In genomic region chr7:37084303-37084702, GRCh38 we compare ENCODE assay signal across 19 cellular contexts.
DNase-seq lines count a peak whose midpoint lies in the region; ATAC-seq and TF ChIP-seq lines count a peak whose summit lies in the region.
"Had no signal": no experiment of that assay in that cellular context is flagged by ENCODE, and none has a peak within 500 bp of the region (broad histone marks: within the 10 kb centered on the region; RNA-seq: fewer than 3 reads in every experiment).

No MANE protein-coding gene starts in this region.

- H3K27me3 ChIP-seq in DND-41 (ENCODE audit: insufficient read depth, low read length, poor library complexity): no peaks in the 10 kb centered on the region
- H3K27me3 ChIP-seq in stomach: no peaks in the 10 kb centered on the region
- H3K27me3 ChIP-seq: cardiac muscle cell, hepatocyte had no signal

- DNase-seq in DND-41 (no peak), fibroblast of peridontal ligament (ENCODE audit: extremely low read depth) (peak; percentile 24), stomach (no peak), pons (ENCODE audit: low spot score) (no peak), glutamatergic neuron (no peak), GM13977 (ENCODE audit: low spot score) (no peak)
- peak; percentile 15 for DNase-seq in Jurkat, Clone E6-1 (ENCODE audit: low read depth, low spot score)
- DNase-seq: activated CD4-positive, CD25-positive, alpha-beta regulatory T cell treated with anti-CD3 and anti-CD28 coated beads, Interleukin-2, amount 50 U/mL, for 72 hours; activated naive CD4-positive, alpha-beta T cell treated with Interleukin-2 at 50 U/mL for 16 hours; activated T-cell treated with anti-CD3 and anti-CD28 coated beads, Interleukin-2, amount 50 U/mL, for 48 hours; CD8-positive, alpha-beta memory T cell; DMS53; KBM-7; NCI-H2171 treated with DMSO at 0.1 percent for 48 hours; NCI-H82; SHP77 treated with DMSO at 0.1 percent for 48 hours; stimulated activated CD4-positive, alpha-beta T cell treated with anti-CD3 and anti-CD28 coated beads, Interleukin-15, amount 100 ng/mL, for 24 hours had no signal

- WGBS in stomach, 5 donors: 75 to 84% (median 80%) methylated on average over 2 of the region's 2 CpGs

- in situ Hi-C loops in GM13977 (cut with MboI; ENCODE audit: low pct_unique_long_range_greater_than_20kb, low sequenced_read_pairs, unreplicated experiment): no loop called here

- H3K4me3 Mint-ChIP-seq in glutamatergic neuron (ENCODE audit: unreplicated experiment): no peak overlapping the region
- H3K4me3 Mint-ChIP-seq: CD8-positive, alpha-beta memory T cell had no signal

- TF ChIP-seq POLR2A in stomach (IDR thresholded peaks at IDR 0.05): no peak

- no peak overlapping the region for H3K27ac Mint-ChIP-seq in glutamatergic neuron (ENCODE audit: unreplicated experiment)

- no peak overlapping the region for H3K9ac ChIP-seq in DND-41 (ENCODE audit: low read depth, low read length)

- H3K4me2 ChIP-seq in DND-41 (ENCODE audit: insufficient read depth, low read length): no peak overlapping the region
- H3K4me2 ChIP-seq: hepatocyte had no signal

- no peaks in the 10 kb centered on the region for H3K27me3 Mint-ChIP-seq in glutamatergic neuron (ENCODE audit: unreplicated experiment)
- H3K27me3 Mint-ChIP-seq: CD8-positive, alpha-beta memory T cell had no signal

- H3K4me3 ChIP-seq in DND-41 (ENCODE audit: low read depth in 1 of 2, low read length in 2 of 2) (no peak overlapping the region), stomach (no peak overlapping the region)
- H3K4me3 ChIP-seq in Jurkat, Clone E6-1 (ENCODE audit: low read length): no peak overlapping the region
- H3K4me3 ChIP-seq: cardiac muscle cell, hepatocyte had no signal

- H3K36me3 Mint-ChIP-seq in glutamatergic neuron (ENCODE audit: unreplicated experiment): no peaks in the 10 kb centered on the region

- H4K20me1 ChIP-seq in DND-41 (ENCODE audit: insufficient read depth, low read length): no peaks in the 10 kb centered on the region

- H3K9me3 Mint-ChIP-seq in glutamatergic neuron (ENCODE audit: unreplicated experiment): no peaks in the 10 kb centered on the region
- H3K9me3 Mint-ChIP-seq: CD8-positive, alpha-beta memory T cell had no signal

- ATAC-seq in DND-41 (ENCODE audit: insufficient read depth, low read depth): peak; percentile 58; the same call in 2 of the 3 replicates

- intact Hi-C loops in stomach (cut with DNase I; ENCODE audit: low total_unique reads): no loop called here

- H3K79me2 ChIP-seq in DND-41 (ENCODE audit: insufficient read depth, low read length): no peaks in the 10 kb centered on the region
- H3K79me2 ChIP-seq: hepatocyte had no signal

- peaks cover 10% of the 10 kb centered on the region for H3K4me1 Mint-ChIP-seq in glutamatergic neuron (ENCODE audit: low read depth, unreplicated experiment)

- TF ChIP-seq CTCF in DND-41 (IDR thresholded peaks at IDR 0.05; ENCODE audit: borderline replicate concordance, extremely low read depth, low read length, poor library complexity, severe bottlenecking): no peak
- no peak for TF ChIP-seq CTCF in stomach (IDR thresholded peaks at IDR 0.05)
- TF ChIP-seq CTCF in glutamatergic neuron (IDR thresholded peaks at IDR 0.05; ENCODE audit: partially characterized antibody, unreplicated experiment): no peak
- no peak for TF ChIP-seq CTCF in GM13977 (IDR thresholded peaks at IDR 0.05; ENCODE audit: extremely low read depth, insufficient read depth, missing control alignments)

- 0 out of 2 replicates have a peak, but pooled peaks cover 4% of the 10 kb centered on the region for H3K36me3 ChIP-seq in DND-41 (ENCODE audit: insufficient read depth, low read length)
- no peaks in the 10 kb centered on the region for H3K36me3 ChIP-seq in stomach
- H3K36me3 ChIP-seq: cardiac muscle cell had no signal

- no peak for TF ChIP-seq EP300 in stomach (IDR thresholded peaks at IDR 0.05)

- no peaks in the 10 kb centered on the region for H3K4me1 ChIP-seq in DND-41 (ENCODE audit: insufficient read depth, low read length)
- H3K4me1 ChIP-seq in stomach: peaks cover 0 to 14% (median 3%) of the 10 kb centered on the region in 4 donors

- H3K27ac ChIP-seq in DND-41 (ENCODE audit: low read length) (no peak overlapping the region), stomach (peak overlapping the region in 4 of 5 donors; percentile 38 to 77 (median 61))
- H3K27ac ChIP-seq: cardiac muscle cell, hepatocyte had no signal

- H3K9me3 ChIP-seq in DND-41 (ENCODE audit: insufficient read depth, low read length, severe bottlenecking) (no peaks in the 10 kb centered on the region), stomach (no peaks in the 10 kb centered on the region)

- H2AFZ ChIP-seq in DND-41 (ENCODE audit: low read depth, low read length): no peak overlapping the region
- H2AFZ ChIP-seq: hepatocyte had no signal

Comparison
In these comparisons a context has a peak if more than half of its experiments do, and no peak if none do; other contexts are left out.
1. DNase-seq: peak in Jurkat, Clone E6-1 (single experiment) and fibroblast of peridontal ligament (single experiment); none in DND-41 (single experiment), stomach (single experiment), pons (single experiment), glutamatergic neuron (single experiment) and GM13977 (single experiment).